Comparison of ENCODE assay signal across 2 cellular contexts in genomic region chr22:29351042-29351441, GRCh38.
TF ChIP-seq lines count a peak whose summit lies in the region.

No MANE protein-coding gene starts in this region.

TF ChIP-seq in liver, 16 proteins besides CTCF, POLR2A, EP300 and RAD21:
- peak; percentile 60 to 74 for TF ChIP-seq RXRA (IDR thresholded peaks at IDR 0.05)
- TF ChIP-seq TAF1 (conservative IDR thresholded peaks at IDR 0.05), result no peak
- no peak for TF ChIP-seq NR2F2 (IDR thresholded peaks at IDR 0.05)
- TF ChIP-seq MAX (IDR thresholded peaks at IDR 0.05), result no peak
- peak; percentile 81 for TF ChIP-seq SP1 (IDR thresholded peaks at IDR 0.05)
- TF ChIP-seq JUND (IDR thresholded peaks at IDR 0.05), result peak in 1 of 2 donors; percentile 69
- peak; percentile 79 for TF ChIP-seq FOXA1 (IDR thresholded peaks at IDR 0.05)
- no peak for TF ChIP-seq ATF3 (IDR thresholded peaks at IDR 0.05)
- TF ChIP-seq ZBTB33 (IDR thresholded peaks at IDR 0.05), result no peak
- peak in 1 of 2 donors; percentile 44 for TF ChIP-seq GABPA (IDR thresholded peaks at IDR 0.05 in 1 of 2, conservative IDR thresholded peaks at IDR 0.05 in 1 of 2)
- peak; percentile 90 for TF ChIP-seq YY1 (IDR thresholded peaks at IDR 0.05)
- TF ChIP-seq HNF4G (IDR thresholded peaks at IDR 0.05), result peak; percentile 84
- TF ChIP-seq REST (IDR thresholded peaks at IDR 0.05), result peak; percentile 25
- TF ChIP-seq FOXA2 (IDR thresholded peaks at IDR 0.05), result peak; percentile 53
- TF ChIP-seq EGR1 (IDR thresholded peaks at IDR 0.05; ENCODE audit: low read depth in 2 of 2), result no peak
- TF ChIP-seq HNF4A (conservative IDR thresholded peaks at IDR 0.05), result peak; percentile 94 to 95

TF ChIP-seq in HepG2, 621 proteins besides CTCF, POLR2A, EP300 and RAD21:
- TF ChIP-seq IRX3 (CRISPR knock-in tag; IDR thresholded peaks at IDR 0.05; ENCODE audit: borderline replicate concordance, low read depth) (no peak), ZNF142 (CRISPR knock-in tag; IDR thresholded peaks at IDR 0.05) (no peak), ZNF333 (CRISPR knock-in tag; IDR thresholded peaks at IDR 0.05; ENCODE audit: borderline replicate concordance) (no peak), HDAC1 (CRISPR knock-in tag; IDR thresholded peaks at IDR 0.05) (no peak), NR0B2 (CRISPR knock-in tag; IDR thresholded peaks at IDR 0.05) (no peak), TAF1 (CRISPR knock-in tag; IDR thresholded peaks at IDR 0.05) (no peak), ZNF496 (CRISPR knock-in tag; IDR thresholded peaks at IDR 0.05; ENCODE audit: insufficient replicate concordance) (no peak), ESRRA (CRISPR knock-in tag; IDR thresholded peaks at IDR 0.05; ENCODE audit: low read depth) (no peak), HCFC1 (IDR thresholded peaks at IDR 0.05; ENCODE audit: low read depth, low read length) (no peak), ZNF331 (CRISPR knock-in tag; IDR thresholded peaks at IDR 0.05) (no peak), SMARCC2 (IDR thresholded peaks at IDR 0.05) (no peak), HDAC6 (IDR thresholded peaks at IDR 0.05; ENCODE audit: low read depth, low read length) (no peak), POGK (CRISPR knock-in tag; conservative IDR thresholded peaks at IDR 0.05) (no peak), ZNF83 (CRISPR knock-in tag; IDR thresholded peaks at IDR 0.05; ENCODE audit: borderline replicate concordance) (no peak), ZNF589 (CRISPR knock-in tag; conservative IDR thresholded peaks at IDR 0.05) (no peak), FOSL2 (CRISPR knock-in tag; IDR thresholded peaks at IDR 0.05) (no peak)
